ENCODE assay signal across 8 cellular contexts in genomic region chr1:8348777-8349472, GRCh38. TPM values are rescaled to one million over a fixed set of nuclear protein-coding genes. Genes with fewer than 3 reads are reported as not detected.
A peak's percentile ranks its signal among the peaks of the same experiment; 100 is the strongest.
DNase-seq lines count a peak whose midpoint lies in the region; ATAC-seq and TF ChIP-seq lines count a peak whose summit lies in the region.

No MANE protein-coding gene starts in this region.

- DNase-seq in CD4-positive, CD25-positive, alpha-beta regulatory T cell, result peak; percentile 62 to 67 (median 66)
- DNase-seq in OCI-M1 (lab: John Stamatoyannopoulos, UW) (peak; percentile 65), fibroblast of peridontal ligament (ENCODE audit: extremely low read depth) (peak; percentile 45), ovary (peak; percentile 59 to 79 (median 75)), transverse colon (peak; percentile 71)
- DNase-seq in activated T-cell treated with anti-CD3 and anti-CD28 coated beads, Interleukin-2, amount 50 U/mL, for 1 hour, result peak; percentile 79

- H3K4me3 Mint-ChIP-seq in CD4-positive, CD25-positive, alpha-beta regulatory T cell, result peak overlapping the region in 1 of 4 donors; percentile 32

- no peak for TF ChIP-seq EP300 in ovary (IDR thresholded peaks at IDR 0.05)
- no peak for TF ChIP-seq EP300 in transverse colon (IDR thresholded peaks at IDR 0.05; ENCODE audit: low read depth)

- no peak overlapping the region for H3K27ac ChIP-seq in CD4-positive, CD25-positive, alpha-beta regulatory T cell (ENCODE audit: insufficient read depth, low read length, poor library complexity, severe bottlenecking)
- H3K27ac ChIP-seq in ovary (no peak overlapping the region), transverse colon (peak overlapping the region in 1 of 4 donors; percentile 42)

- ATAC-seq in CD4-positive, CD25-positive, alpha-beta regulatory T cell (ENCODE audit: low read depth in 2 of 2), result peak; percentile 78 to 80
- ATAC-seq in HG03280 (IDR thresholded peaks at IDR 0.05; ENCODE audit: unreplicated experiment) (peak; percentile 57), GM18861 (IDR thresholded peaks at IDR 0.05; ENCODE audit: unreplicated experiment) (no peak)

- no peaks in the 10 kb centered on the region for H3K9me3 ChIP-seq in CD4-positive, CD25-positive, alpha-beta regulatory T cell (ENCODE audit: control insufficient read depth in 2 of 2, low read length in 2 of 2)
- H3K9me3 ChIP-seq in ovary, result no peaks in the 10 kb centered on the region
- no peaks in the 10 kb centered on the region for H3K9me3 ChIP-seq in transverse colon

- no peaks in the 10 kb centered on the region for H3K4me1 ChIP-seq in CD4-positive, CD25-positive, alpha-beta regulatory T cell (ENCODE audit: control insufficient read depth, insufficient read depth, low read length, poor library complexity, severe bottlenecking)
- H3K4me1 ChIP-seq in ovary (ENCODE audit: insufficient read depth) (peaks cover 24% of the 10 kb centered on the region), transverse colon (peaks cover 0 to 20% (median 4%) of the 10 kb centered on the region in 4 donors)

- no peaks in the 10 kb centered on the region for H3K27me3 ChIP-seq in CD4-positive, CD25-positive, alpha-beta regulatory T cell (ENCODE audit: control insufficient read depth, insufficient read depth, low read length)
- no peaks in the 10 kb centered on the region for H3K27me3 ChIP-seq in ovary
- H3K27me3 ChIP-seq in transverse colon, result no peaks in the 10 kb centered on the region

- no peak for TF ChIP-seq POLR2A in ovary (IDR thresholded peaks at IDR 0.05)
- TF ChIP-seq POLR2A in transverse colon (IDR thresholded peaks at IDR 0.05), result no peak

- TF ChIP-seq CTCF in ovary (IDR thresholded peaks at IDR 0.05) (peak; percentile 47 to 81 (median 65)), transverse colon (IDR thresholded peaks at IDR 0.05) (peak; percentile 74 to 93 (median 91))

- H3K36me3 ChIP-seq in CD4-positive, CD25-positive, alpha-beta regulatory T cell (ENCODE audit: control insufficient read depth, insufficient read depth, low read length), result peaks cover 7% of the 10 kb centered on the region
- H3K36me3 ChIP-seq in ovary (no peaks in the 10 kb centered on the region), transverse colon (no peaks in the 10 kb centered on the region)

- in situ Hi-C loops in transverse colon (cut with MboI; ENCODE audit: low pct_ligation_motif_present in 1 of 4, low pct_unique_long_range_greater_than_20kb in 1 of 4, low sequenced_read_pairs in 3 of 4), result loop anchor here in 2 of 4 donors (10.0 kb wide), 2 partner anchors 334 to 364 kb away; no protein-coding TSS in a partner anchor

- peaks cover 5% of the 10 kb centered on the region for H3K27me3 Mint-ChIP-seq in CD4-positive, CD25-positive, alpha-beta regulatory T cell

- peak overlapping the region; percentile 45 to 93 (median 62) for H3K27ac Mint-ChIP-seq in CD4-positive, CD25-positive, alpha-beta regulatory T cell

- H3K9me3 Mint-ChIP-seq in CD4-positive, CD25-positive, alpha-beta regulatory T cell, result peaks cover 0 to 5% (median 0%) of the 10 kb centered on the region in 7 donors

- peaks cover 13% of the 10 kb centered on the region for H3K36me3 Mint-ChIP-seq in CD4-positive, CD25-positive, alpha-beta regulatory T cell

- H3K4me3 ChIP-seq in CD4-positive, CD25-positive, alpha-beta regulatory T cell (ENCODE audit: low read depth, low read length), result no peak overlapping the region
- no peak overlapping the region for H3K4me3 ChIP-seq in ovary
- H3K4me3 ChIP-seq in transverse colon, result no peak overlapping the region

- H3K4me1 Mint-ChIP-seq in CD4-positive, CD25-positive, alpha-beta regulatory T cell, result peaks cover 0 to 3% (median 1%) of the 10 kb centered on the region in 4 donors

- 36 to 47% (median 40%) methylated on average over 21 of the region's 21 CpGs for WGBS in ovary, 3 donors
- 26% methylated on average over 21 of the region's 21 CpGs; no CpG with 5 or more reads in 1 of the 2 donors for WGBS in transverse colon (ENCODE audit: low coverage in 1 of 2), 2 donors

- intact Hi-C loops in ovary (cut with DNase I), result loop anchor here in 1 of 4 donors (10.0 kb wide), 2 partner anchors 324 to 364 kb away; partner anchors contain the start of gene ERRFI1
- intact Hi-C loops in transverse colon (cut with DNase I; ENCODE audit: low total_unique reads), result no loop called here

RNA-seq across cellular contexts. Expression of gene SLC45A1, which starts 31.0 kb away (rescaled TPM):
- 0.86 TPM for total RNA-seq in CD4-positive, CD25-positive, alpha-beta regulatory T cell
- polyA plus RNA-seq in CD4-positive, CD25-positive, alpha-beta regulatory T cell, result 1 to 10 TPM in 1 of 4 donors, under 1 TPM in 3; 0.47 to 1.4 (median 0.58) TPM
- 1 to 10 TPM; 2.7 to 7.2 (median 4.5) TPM for total RNA-seq in ovary
- 1 to 10 TPM in 1 of 2 donors, under 1 TPM in 1; 0.70 to 4.7 TPM for polyA plus RNA-seq in ovary
- total RNA-seq in transverse colon, result 1 to 10 TPM; 2.3 to 7.1 (median 4.1) TPM
